21 cellular contexts compared by ENCODE assay signal in genomic region chr4:1961038-1961437, GRCh38.
"Had no signal": no experiment of that assay in that cellular context is flagged by ENCODE, and none has a peak within 500 bp of the region (broad histone marks: within the 10 kb centered on the region; RNA-seq: fewer than 3 reads in every experiment).

No MANE protein-coding gene starts in this region.

- DNase-seq: activated CD4-positive, alpha-beta T cell treated with anti-CD3 and anti-CD28 coated beads for 4 hours; activated CD8-positive, alpha-beta memory T cell treated with anti-CD3 and anti-CD28 coated beads, Interleukin-2, amount 50 U/mL, for 48 hours; activated CD8-positive, alpha-beta T cell treated with anti-CD3 and anti-CD28 coated beads for 36 hours; activated naive CD4-positive, alpha-beta T cell treated with anti-CD3 and anti-CD28 coated beads, Interleukin-2, amount 50 U/mL, for 16 hours; activated naive CD8-positive, alpha-beta T cell treated with anti-CD3 and anti-CD28 coated beads, Interleukin-2, amount 10 ng/mL, durations not matched to agents 7 days and 5 days; activated T-cell treated with anti-CD3 and anti-CD28 coated beads, Interleukin-2, amount 50 U/mL, for 1 hour; anterior cingulate cortex; central memory CD4-positive, alpha-beta T cell; NCI-H1417; NCI-H1694; NCI-H2107; NCI-H2171 treated with DMSO at 0.1 percent for 48 hours; NCI-H510A; NCI-H526 treated with DMSO at 0.1 percent for 48 hours; NCI-H82; SHP77; SW 1271 had no signal

- H3K4me3 ChIP-seq: adrenal gland, SJSA1 had no signal

- H3K27ac ChIP-seq: adrenal gland, SJSA1 had no signal

- H3K9me3 ChIP-seq: adrenal gland, SJSA1 had no signal

- ATAC-seq: activated CD4-positive, CD25-positive, alpha-beta regulatory T cell treated with anti-CD3 and anti-CD28 coated beads, Interleukin-2, amount 50 U/mL, for 24 hours; activated CD8-positive, alpha-beta T cell treated with anti-CD3 and anti-CD28 coated beads for 36 hours; SK-N-SH treated with all-trans-retinoic acid at 6 μM for 48 hours had no signal

- H3K27me3 ChIP-seq: adrenal gland, SJSA1 had no signal

- H3K4me1 ChIP-seq: adrenal gland, SJSA1 had no signal
